ENCODE assay signal across 1 cellular context in genomic region chr9:127333326-127334064, GRCh38.
TF ChIP-seq lines count a peak whose summit lies in the region.

No MANE protein-coding gene starts in this region.

TF ChIP-seq in K562, 482 proteins besides CTCF, POLR2A, EP300 and RAD21 (continued from another document):
- no peak for TF ChIP-seq ZNF609 (CRISPR knock-in tag; IDR thresholded peaks at IDR 0.05; ENCODE audit: borderline replicate concordance)
